In genomic region chr11:66915046-66915832, GRCh38 we compare ENCODE assay signal across 1 cellular context.
TF ChIP-seq lines count a peak whose summit lies in the region.

No MANE protein-coding gene starts in this region.

TF ChIP-seq in SK-N-SH, 30 proteins besides CTCF, POLR2A, EP300 and RAD21 (continued from another document):
- TF ChIP-seq USF2 (IDR thresholded peaks at IDR 0.05; ENCODE audit: borderline replicate concordance, low read depth, low read length), result no peak
- TF ChIP-seq MEF2A (IDR thresholded peaks at IDR 0.05; ENCODE audit: borderline replicate concordance, low read depth), result no peak
- TF ChIP-seq GABPA (IDR thresholded peaks at IDR 0.05; ENCODE audit: low read depth), result no peak
- TF ChIP-seq GATA2 (CRISPR knock-in tag; IDR thresholded peaks at IDR 0.05), result no peak
- TF ChIP-seq FOSL2 (IDR thresholded peaks at IDR 0.05; ENCODE audit: borderline replicate concordance, low read depth), result no peak
- TF ChIP-seq TCF12 (IDR thresholded peaks at IDR 0.05), result no peak
- TF ChIP-seq NFIC (IDR thresholded peaks at IDR 0.05; ENCODE audit: borderline replicate concordance), result no peak
- no peak for TF ChIP-seq SMC3 (IDR thresholded peaks at IDR 0.05; ENCODE audit: low read depth, low read length)
- no peak for TF ChIP-seq RCOR1 (IDR thresholded peaks at IDR 0.05; ENCODE audit: low read length)
- no peak for TF ChIP-seq MAX (IDR thresholded peaks at IDR 0.05; ENCODE audit: low read depth)
- TF ChIP-seq RXRA (IDR thresholded peaks at IDR 0.05; ENCODE audit: borderline replicate concordance, low read depth), result no peak
- no peak for TF ChIP-seq FOXJ3 (CRISPR knock-in tag; IDR thresholded peaks at IDR 0.05)
